14 cellular contexts compared by ENCODE assay signal in the genomic region with DNA sequence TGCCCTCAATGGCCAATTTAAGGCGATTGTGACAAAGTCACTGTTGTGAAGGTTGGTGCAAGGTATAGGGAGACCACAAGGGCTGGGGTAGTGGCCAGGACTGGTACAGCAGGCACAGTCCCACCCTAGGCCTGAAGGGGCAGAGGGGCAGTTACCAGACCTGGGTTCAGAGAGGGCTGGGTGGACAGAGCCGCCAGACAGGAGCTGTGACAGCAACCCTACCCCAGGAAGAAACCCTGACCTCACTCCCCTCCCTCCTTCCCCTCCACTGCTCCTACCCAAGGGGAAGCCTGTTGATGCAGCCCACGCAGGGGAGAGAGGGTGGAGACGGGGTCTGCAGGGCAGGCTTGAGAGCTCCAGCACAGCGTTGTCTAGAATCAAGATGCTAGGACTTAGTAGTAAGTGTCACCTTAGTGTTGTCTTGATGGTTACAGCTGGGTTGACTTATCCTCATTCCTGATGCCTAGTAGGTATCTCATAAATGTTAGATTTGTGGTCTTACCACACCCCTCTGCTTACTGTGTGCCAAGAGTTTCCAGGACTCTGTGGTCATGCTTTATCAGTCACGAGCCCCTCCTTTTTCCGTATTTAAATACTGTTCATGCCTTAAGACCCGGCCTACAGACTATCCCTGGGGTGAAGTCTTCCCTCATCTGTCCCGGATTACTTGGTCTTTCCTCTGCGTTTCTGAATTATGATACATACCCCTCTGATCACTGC. TPM values are rescaled to one million over a fixed set of nuclear protein-coding genes. Genes with fewer than 3 reads are reported as not detected.
A peak's percentile ranks its signal among the peaks of the same experiment; 100 is the strongest.
DNase-seq lines count a peak whose midpoint lies in the region; ATAC-seq and TF ChIP-seq lines count a peak whose summit lies in the region.
"Had no signal": no experiment of that assay in that cellular context is flagged by ENCODE, and none has a peak within 500 bp of the region (broad histone marks: within the 10 kb centered on the region; RNA-seq: fewer than 3 reads in every experiment).

No MANE protein-coding gene starts in this region.

- peak; percentile 44 for DNase-seq in GM03348 (ENCODE audit: low spot score)
- DNase-seq in Panc1 (ENCODE audit: low read depth, low spot score): no peak
- DNase-seq in fibroblast of villous mesenchyme (ENCODE audit: low read depth): peak; percentile 88
- no peak for DNase-seq in SIG-M5 treated with dmso at 0.1 percent for 504 hours (lab: John Stamatoyannopoulos, UW; ENCODE audit: unreplicated experiment)
- DNase-seq in activated CD8-positive, alpha-beta memory T cell treated with anti-CD3 and anti-CD28 coated beads, Interleukin-2, amount 50 U/mL, for 48 hours: no peak
- DNase-seq in NCI-H2029 (lab: John Stamatoyannopoulos, UW): no peak
- no peak for DNase-seq in HuH-7.5 (ENCODE audit: low spot score)
- DNase-seq: activated CD4-positive, CD25-positive, alpha-beta regulatory T cell; activated effector memory CD4-positive, alpha-beta T cell treated with Interleukin-2 at 50 U/mL for 16 hours; DMS79 treated with DMSO at 0.1 percent for 48 hours; NCI-H1436; stimulated activated CD4-positive, alpha-beta T cell treated with anti-CD3 and anti-CD28 coated beads, Interleukin-4, amount 100 ng/mL, for 1 hour had no signal

- no peak overlapping the region for H3K27ac ChIP-seq in Panc1 (ENCODE audit: low read length)
- H3K27ac ChIP-seq: neutrophil had no signal

- no peaks in the 10 kb centered on the region for H3K4me1 ChIP-seq in Panc1 (ENCODE audit: control insufficient read depth, insufficient read depth, low read length)

- no peak overlapping the region for H3K4me3 ChIP-seq in Panc1 (ENCODE audit: low read depth in 2 of 2, low read length in 2 of 2)
- no peak overlapping the region for H3K4me3 ChIP-seq in fibroblast of villous mesenchyme (ENCODE audit: low read depth, low read length)

- no peak overlapping the region for H3K27ac Mint-ChIP-seq in stimulated activated memory B cell treated with anti-CD40 and anti-IgM and Interleukin-4, amounts not matched to agents 10 μg/mL and 1 μg/mL and 100 μg/mL, for 72 hours

- ATAC-seq in Panc1: peak; percentile 73; the same call in 1 of the 2 replicates
- peak; percentile 28 for ATAC-seq in stimulated activated memory B cell treated with anti-CD40 and anti-IgM and Interleukin-4, amounts not matched to agents 10 μg/mL and 1 μg/mL and 100 μg/mL, for 72 hours

- intact Hi-C loops in Panc1 (cut with micrococcal nuclease; ENCODE audit: unreplicated experiment): no loop called here

- H3K4me1 Mint-ChIP-seq in stimulated activated memory B cell treated with anti-CD40 and anti-IgM and Interleukin-4, amounts not matched to agents 10 μg/mL and 1 μg/mL and 100 μg/mL, for 72 hours: no peaks in the 10 kb centered on the region

- no TSS peak for BruUV-seq in Panc1 (replicated peaks; lab: Mats Ljungman, UMichigan)

- H3K4me3 Mint-ChIP-seq in stimulated activated memory B cell treated with anti-CD40 and anti-IgM and Interleukin-4, amounts not matched to agents 10 μg/mL and 1 μg/mL and 100 μg/mL, for 72 hours: no peak overlapping the region

- no peaks in the 10 kb centered on the region for H3K36me3 Mint-ChIP-seq in stimulated activated memory B cell treated with anti-CD40 and anti-IgM and Interleukin-4, amounts not matched to agents 10 μg/mL and 1 μg/mL and 100 μg/mL, for 72 hours

- in situ Hi-C loops in Panc1 (cut with HindIII; ENCODE audit: low pct_unique_long_range_greater_than_20kb, low sequenced_read_pairs): no loop called here

- no peaks in the 10 kb centered on the region for H3K9me3 ChIP-seq in Panc1 (ENCODE audit: control insufficient read depth, insufficient read depth, low read depth, low read length)
- H3K9me3 ChIP-seq: neutrophil had no signal

- H3K9me3 Mint-ChIP-seq in stimulated activated memory B cell treated with anti-CD40 and anti-IgM and Interleukin-4, amounts not matched to agents 10 μg/mL and 1 μg/mL and 100 μg/mL, for 72 hours: no peaks in the 10 kb centered on the region

- H3K27me3 Mint-ChIP-seq in stimulated activated memory B cell treated with anti-CD40 and anti-IgM and Interleukin-4, amounts not matched to agents 10 μg/mL and 1 μg/mL and 100 μg/mL, for 72 hours: peaks cover 29% of the 10 kb centered on the region

- TF ChIP-seq CTCF in Panc1 (IDR thresholded peaks at IDR 0.05): no peak
- TF ChIP-seq CTCF in fibroblast of villous mesenchyme (IDR thresholded peaks at IDR 0.05; ENCODE audit: insufficient read depth, low read depth, low read length): no peak

- POLR2A ChIA-PET in Panc1 (lab: Charles Lee): no interaction called here

- H3K27me3 ChIP-seq in Panc1 (ENCODE audit: control insufficient read depth, insufficient read depth, low read length): no peaks in the 10 kb centered on the region

- H3K36me3 ChIP-seq in Panc1 (ENCODE audit: control insufficient read depth, insufficient read depth, low read length): no peaks in the 10 kb centered on the region
- H3K36me3 ChIP-seq: neutrophil had no signal

- CTCF ChIA-PET in Panc1 (lab: Charles Lee): no interaction called here

RNA-seq across cellular contexts. Expression of a gene that starts 14.4 kb away (rescaled TPM):
- 35.3 TPM for total RNA-seq in Panc1 (2021; ENCODE audit: unreplicated experiment)
- polyA plus RNA-seq in Panc1 (2012; ENCODE audit: insufficient read length): 34.8 TPM
- 23.8 and 34.5 TPM in 2 replicates for total RNA-seq in fibroblast of villous mesenchyme

Comparison
In these comparisons a context has a peak if more than half of its experiments do, and no peak if none do; other contexts are left out.
1. DNase-seq: peak in GM03348 (single experiment) and fibroblast of villous mesenchyme (single experiment); none in Panc1 (single experiment), SIG-M5 treated with dmso at 0.1 percent for 504 hours (single experiment), activated CD8-positive, alpha-beta memory T cell treated with anti-CD3 and anti-CD28 coated beads, Interleukin-2, amount 50 U/mL, for 48 hours (single experiment), NCI-H2029 (single experiment) and HuH-7.5 (single experiment).